19 cellular contexts compared by ENCODE assay signal in genomic region chr11:12685229-12685628, GRCh38. TPM values are rescaled to one million over a fixed set of nuclear protein-coding genes. Genes with fewer than 3 reads are reported as not detected.
DNase-seq lines count a peak whose midpoint lies in the region; FAIRE-seq and TF ChIP-seq lines count a peak whose summit lies in the region.
"Had no signal": no experiment of that assay in that cellular context is flagged by ENCODE, and none has a peak within 500 bp of the region (broad histone marks: within the 10 kb centered on the region; RNA-seq: fewer than 3 reads in every experiment).

No MANE protein-coding gene starts in this region.

- no peak overlapping the region for H4K5ac ChIP-seq in H9 (ENCODE audit: insufficient read length, low read depth, low read length)

- DNase-seq in H9, result no peak
- no peak for DNase-seq in astrocyte (ENCODE audit: low read depth)
- DNase-seq in head of caudate nucleus, result no peak
- DNase-seq in foreskin fibroblast, result no peak
- DNase-seq in neural progenitor cell (ENCODE audit: low spot score), result no peak
- DNase-seq: activated naive CD8-positive, alpha-beta T cell treated with anti-CD3 and anti-CD28 coated beads, Interleukin-2, amount 10 ng/mL, durations not matched to agents 7 days and 5 days; CD8-positive, alpha-beta memory T cell; DMS79 treated with DMSO at 0.1 percent for 48 hours; left ventricle myocardium inferior; NCI-H187 treated with DMSO at 0.1 percent for 48 hours; NCI-H446 treated with DMSO at 0.1 percent for 48 hours; ovary; right lobe of liver; stimulated activated CD4-positive, alpha-beta T cell treated with anti-CD3 and anti-CD28 coated beads, Interleukin-4, amount 100 ng/mL, for 1 hour had no signal

- H2BK120ac ChIP-seq in H9 (ENCODE audit: low read depth, low read length, poor library complexity, severe bottlenecking), result no peak overlapping the region

- H3K27me3 ChIP-seq in H9 (ENCODE audit: insufficient read depth, low read length), result peaks cover 12% of the 10 kb centered on the region; the same call in 1 of the 2 replicates
- no peaks in the 10 kb centered on the region for H3K27me3 ChIP-seq in astrocyte (ENCODE audit: insufficient read depth, low read length)
- H3K27me3 ChIP-seq in mucosa of rectum (ENCODE audit: control insufficient read depth in 2 of 2, insufficient read depth in 2 of 2, low read length in 2 of 2), result no peaks in the 10 kb centered on the region
- no peaks in the 10 kb centered on the region for H3K27me3 ChIP-seq in subcutaneous abdominal adipose tissue (ENCODE audit: control insufficient read depth in 5 of 5, insufficient read depth in 4 of 5, low read length in 5 of 5)
- H3K27me3 ChIP-seq in neural progenitor cell, result no peaks in the 10 kb centered on the region
- H3K27me3 ChIP-seq: ovary, right lobe of liver had no signal

- TF ChIP-seq CTCF in H9 (conservative IDR thresholded peaks at IDR 0.05) (no peak), astrocyte (IDR thresholded peaks at IDR 0.05; ENCODE audit: insufficient read depth, low read depth, low read length) (no peak), foreskin fibroblast (IDR thresholded peaks at IDR 0.05; ENCODE audit: low read depth, low read length) (no peak), neural progenitor cell (IDR thresholded peaks at IDR 0.05) (no peak)

- H3K27ac Mint-ChIP-seq in H9, result no peak overlapping the region
- H3K27ac Mint-ChIP-seq in astrocyte (ENCODE audit: unreplicated experiment), result no peak overlapping the region
- H3K27ac Mint-ChIP-seq in neural progenitor cell, result no peak overlapping the region
- H3K27ac Mint-ChIP-seq: activated naive CD8-positive, alpha-beta T cell treated with anti-CD3 and anti-CD28 coated beads, Interleukin-2, amount 10 ng/mL, durations not matched to agents 7 days and 5 days; activated T-helper 1 cell treated with anti-CD3 and anti-CD28 coated beads, Interleukin-12 subunit alpha, Interleukin-12 subunit beta, Interleukin-2, Interleukin-4 antibody, amounts not matched to agents 30 ng/mL and 10 ng/mL and 1 ng/mL, durations not matched to agents 14 hours and 24 hours and 36 hours; CD8-positive, alpha-beta memory T cell; dendritic cell treated with granulocyte-macrophage colony-stimulating factor and Interleukin-4, amounts not matched to agents 40 ng/mL and 50 ng/mL, for 4 days had no signal

- peak overlapping the region; percentile 15 for H3K4me2 ChIP-seq in H9 (ENCODE audit: insufficient read depth, insufficient read length, low read length)
- H3K4me2 ChIP-seq in astrocyte (ENCODE audit: low read length), result peak overlapping the region; percentile 15
- H3K4me2 ChIP-seq in neural progenitor cell, result no peak overlapping the region

- H3K27ac ChIP-seq in H9 (ENCODE audit: insufficient read length, low read depth, low read length) (no peak overlapping the region), astrocyte (ENCODE audit: low read depth, low read length) (peak overlapping the region; percentile 74), mucosa of rectum (ENCODE audit: low read depth in 2 of 2, low read length in 2 of 2) (peak overlapping the region; percentile 78 to 84), subcutaneous abdominal adipose tissue (ENCODE audit: low read depth, low read length) (peak overlapping the region; percentile 47), neural progenitor cell (no peak overlapping the region)
- H3K27ac ChIP-seq: HL-60, left ventricle myocardium inferior, ovary, right lobe of liver had no signal

- WGBS in H9 (ENCODE audit: extremely low coverage, insufficient read length, low lambda C conversion rate), result no CpG with 5 or more reads among the region's 3 CpGs

- H3K4me3 Mint-ChIP-seq in H9, result 0 out of 5 replicates have a peak overlapping the region, but pooled peaks of 1 of the 2 experiments have one; percentile 13
- no peak overlapping the region for H3K4me3 Mint-ChIP-seq in astrocyte (ENCODE audit: unreplicated experiment)
- H3K4me3 Mint-ChIP-seq in neural progenitor cell, result no peak overlapping the region
- H3K4me3 Mint-ChIP-seq: activated naive CD8-positive, alpha-beta T cell treated with anti-CD3 and anti-CD28 coated beads, Interleukin-2, amount 10 ng/mL, durations not matched to agents 7 days and 5 days; activated T-helper 1 cell treated with anti-CD3 and anti-CD28 coated beads, Interleukin-12 subunit alpha, Interleukin-12 subunit beta, Interleukin-2, Interleukin-4 antibody, amounts not matched to agents 30 ng/mL and 10 ng/mL and 1 ng/mL, durations not matched to agents 14 hours and 24 hours and 36 hours; CD8-positive, alpha-beta memory T cell; dendritic cell treated with granulocyte-macrophage colony-stimulating factor and Interleukin-4, amounts not matched to agents 40 ng/mL and 50 ng/mL, for 4 days had no signal

- H3K36me3 Mint-ChIP-seq in H9 (ENCODE audit: insufficient read depth in 1 of 3, low read depth in 3 of 3), result peaks cover 4 to 9% (median 4%) of the 10 kb centered on the region in 3 experiments; a peak in 6 of 7 replicates
- peaks cover 7% of the 10 kb centered on the region for H3K36me3 Mint-ChIP-seq in astrocyte (ENCODE audit: low read depth, unreplicated experiment)
- peaks cover 37% of the 10 kb centered on the region for H3K36me3 Mint-ChIP-seq in neural progenitor cell
- H3K36me3 Mint-ChIP-seq: activated naive CD8-positive, alpha-beta T cell treated with anti-CD3 and anti-CD28 coated beads, Interleukin-2, amount 10 ng/mL, durations not matched to agents 7 days and 5 days had no signal

- no peaks in the 10 kb centered on the region for H3K23me2 ChIP-seq in H9 (ENCODE audit: insufficient read length, low read depth, low read length, poor library complexity, severe bottlenecking)

- no peak overlapping the region for H2AK5ac ChIP-seq in H9 (ENCODE audit: insufficient read length, low read length)

- H3K14ac ChIP-seq in H9 (ENCODE audit: insufficient read depth, low read length), result no peak overlapping the region

- H3K9ac ChIP-seq in H9 (ENCODE audit: extremely low read depth, insufficient read length, low read length) (no peak overlapping the region), astrocyte (ENCODE audit: low read length) (peak overlapping the region; percentile 68), mucosa of rectum (ENCODE audit: low read depth in 1 of 2, low read length in 2 of 2) (peak overlapping the region; percentile 40 to 42), subcutaneous abdominal adipose tissue (ENCODE audit: low read length in 5 of 5) (no peak overlapping the region), neural progenitor cell (no peak overlapping the region)

- peaks cover 2% of the 10 kb centered on the region for H3K36me3 ChIP-seq in astrocyte (ENCODE audit: insufficient read depth, low read length)
- no peaks in the 10 kb centered on the region for H3K36me3 ChIP-seq in mucosa of rectum (ENCODE audit: control insufficient read depth in 2 of 2, insufficient read depth in 2 of 2, low read length in 2 of 2)
- H3K36me3 ChIP-seq in subcutaneous abdominal adipose tissue (ENCODE audit: control insufficient read depth in 5 of 5, insufficient read depth in 5 of 5, low read length in 5 of 5), result no peaks in the 10 kb centered on the region
- H3K36me3 ChIP-seq in neural progenitor cell, result no peaks in the 10 kb centered on the region
- H3K36me3 ChIP-seq: left ventricle myocardium inferior, ovary, right lobe of liver had no signal

- H3K4me3 ChIP-seq in astrocyte (ENCODE audit: insufficient read depth, low read depth, low read length) (no peak overlapping the region), mucosa of rectum (ENCODE audit: low read length in 2 of 2) (no peak overlapping the region), subcutaneous abdominal adipose tissue (ENCODE audit: low read depth in 1 of 5, low read length in 5 of 5) (no peak overlapping the region), foreskin fibroblast (ENCODE audit: low read depth in 1 of 2, low read length in 2 of 2) (no peak overlapping the region), neural progenitor cell (no peak overlapping the region)
- H3K4me3 ChIP-seq: left ventricle myocardium inferior, ovary, right lobe of liver had no signal

- H3K9me3 Mint-ChIP-seq in H9 (no peaks in the 10 kb centered on the region; a peak in 1 of 5 replicates), astrocyte (ENCODE audit: unreplicated experiment) (no peaks in the 10 kb centered on the region), neural progenitor cell (no peaks in the 10 kb centered on the region)
- H3K9me3 Mint-ChIP-seq: activated naive CD8-positive, alpha-beta T cell treated with anti-CD3 and anti-CD28 coated beads, Interleukin-2, amount 10 ng/mL, durations not matched to agents 7 days and 5 days; activated T-helper 1 cell treated with anti-CD3 and anti-CD28 coated beads, Interleukin-12 subunit alpha, Interleukin-12 subunit beta, Interleukin-2, Interleukin-4 antibody, amounts not matched to agents 30 ng/mL and 10 ng/mL and 1 ng/mL, durations not matched to agents 14 hours and 24 hours and 36 hours; dendritic cell treated with granulocyte-macrophage colony-stimulating factor and Interleukin-4, amounts not matched to agents 40 ng/mL and 50 ng/mL, for 4 days had no signal

- H2BK15ac ChIP-seq in H9 (ENCODE audit: low read depth, low read length), result no peak overlapping the region

- H2BK12ac ChIP-seq in H9 (ENCODE audit: insufficient read length, low read depth, low read length), result no peak overlapping the region

- H3K79me1 ChIP-seq in H9 (ENCODE audit: insufficient read depth, low read depth, low read length, poor library complexity, severe bottlenecking), result peaks cover 8% of the 10 kb centered on the region

- no peak overlapping the region for H3K23ac ChIP-seq in H9 (ENCODE audit: insufficient read length, low read depth, low read length)

- no peak overlapping the region for H4K8ac ChIP-seq in H9 (replicated peaks; ENCODE audit: insufficient read length, low read depth, low read length)

- no peak overlapping the region for H3K56ac ChIP-seq in H9 (ENCODE audit: insufficient read length, low read depth, low read length)

- H3K4me1 ChIP-seq in H9 (ENCODE audit: insufficient read depth, low read length) (peaks cover 55% of the 10 kb centered on the region), astrocyte (ENCODE audit: insufficient read depth, low read length) (peaks cover 63% of the 10 kb centered on the region), mucosa of rectum (ENCODE audit: control insufficient read depth in 2 of 2, insufficient read depth in 2 of 2, low read length in 2 of 2) (peaks cover 18 to 39% of the 10 kb centered on the region in 2 donors), subcutaneous abdominal adipose tissue (ENCODE audit: control insufficient read depth in 5 of 5, insufficient read depth in 5 of 5, low read length in 5 of 5) (peaks cover 9 to 56% (median 43%) of the 10 kb centered on the region in 5 donors), neural progenitor cell (peaks cover 77% of the 10 kb centered on the region)

- H2BK5ac ChIP-seq in H9 (ENCODE audit: insufficient read length, low read length), result no peak overlapping the region

- intact Hi-C loops in head of caudate nucleus (cut with DNase I), result loop anchor here (10.0 kb wide), 1 partner anchor 130 kb away; no protein-coding TSS in a partner anchor

- H4K91ac ChIP-seq in H9 (ENCODE audit: insufficient read length, low read depth, low read length), result no peak overlapping the region

- H2BK20ac ChIP-seq in H9 (ENCODE audit: low read depth, low read length, poor library complexity, severe bottlenecking), result no peak overlapping the region

- no peak overlapping the region for H3T11ph ChIP-seq in H9 (ENCODE audit: low read length)

- H2AFZ ChIP-seq in H9 (ENCODE audit: low read length) (no peak overlapping the region), astrocyte (ENCODE audit: low read depth, low read length) (no peak overlapping the region), neural progenitor cell (replicated peaks) (no peak overlapping the region)

- H3K79me2 ChIP-seq in H9 (ENCODE audit: insufficient read depth, low read length) (peaks cover 37% of the 10 kb centered on the region), astrocyte (ENCODE audit: insufficient read depth, low read length) (peaks cover 99% of the 10 kb centered on the region), neural progenitor cell (ENCODE audit: low read depth) (peaks cover 98% of the 10 kb centered on the region)

- peaks cover 70% of the 10 kb centered on the region for H3K27me3 Mint-ChIP-seq in H9 (ENCODE audit: low read depth)
- no peaks in the 10 kb centered on the region for H3K27me3 Mint-ChIP-seq in astrocyte (ENCODE audit: low read depth, unreplicated experiment)
- H3K27me3 Mint-ChIP-seq in neural progenitor cell (ENCODE audit: insufficient read depth, low read depth), result peaks cover 3% of the 10 kb centered on the region

- H3K18ac ChIP-seq in H9 (ENCODE audit: insufficient read length, low read depth, low read length), result no peak overlapping the region

- no peaks in the 10 kb centered on the region for H3K9me3 ChIP-seq in H9 (ENCODE audit: control insufficient read depth, low read depth, low read length)
- H3K9me3 ChIP-seq in astrocyte (ENCODE audit: insufficient read depth, low read depth, low read length), result no peaks in the 10 kb centered on the region
- no peaks in the 10 kb centered on the region for H3K9me3 ChIP-seq in mucosa of rectum (ENCODE audit: control insufficient read depth in 2 of 2, low read length in 2 of 2)
- no peaks in the 10 kb centered on the region for H3K9me3 ChIP-seq in subcutaneous abdominal adipose tissue (ENCODE audit: control insufficient read depth in 5 of 5, low read length in 5 of 5)
- H3K9me3 ChIP-seq in neural progenitor cell (ENCODE audit: low read depth), result no peaks in the 10 kb centered on the region
- H3K9me3 ChIP-seq: left ventricle myocardium inferior, ovary, right lobe of liver had no signal

- no peaks in the 10 kb centered on the region for H4K20me1 ChIP-seq in H9 (ENCODE audit: control insufficient read depth, insufficient read depth, insufficient read length)
- peaks cover 77% of the 10 kb centered on the region for H4K20me1 ChIP-seq in astrocyte (ENCODE audit: insufficient read depth, low read length)
- H4K20me1 ChIP-seq in neural progenitor cell (ENCODE audit: low read depth), result peaks cover 99% of the 10 kb centered on the region

- no peak for FAIRE-seq in astrocyte (lab: Jason Lieb, UNC)

- peaks cover 20% of the 10 kb centered on the region for H3F3A ChIP-seq in neural progenitor cell (ENCODE audit: low read depth)

- H3K4me1 Mint-ChIP-seq in H9 (peaks cover 89 to 96% of the 10 kb centered on the region in 2 experiments), astrocyte (ENCODE audit: low read depth, unreplicated experiment) (peaks cover 86% of the 10 kb centered on the region), neural progenitor cell (peaks cover 78% of the 10 kb centered on the region)

- H3K4ac ChIP-seq in H9 (ENCODE audit: low read depth, low read length), result no peak overlapping the region

RNA-seq across cellular contexts. Expression of gene TEAD1, which starts 11.0 kb away (rescaled TPM):
- total RNA-seq in H9 (2021) (75.1 and 76.8 TPM in 2 replicates), astrocyte (141 and 149 TPM in 2 replicates), neural progenitor cell (ENCODE audit: low replicate concordance) (93.8 and 98.3 TPM in 2 replicates)
- total RNA-seq: activated naive CD8-positive, alpha-beta T cell treated with anti-CD3 and anti-CD28 coated beads, Interleukin-2, amount 10 ng/mL, durations not matched to agents 7 days and 5 days had no signal

Comparison
In these comparisons a context has a peak if more than half of its experiments do, and no peak if none do; other contexts are left out.
1. H3K27ac ChIP-seq: peak in astrocyte (single experiment), mucosa of rectum (2 of 2) and subcutaneous abdominal adipose tissue (single experiment); none in H9 (single experiment) and neural progenitor cell (single experiment).
2. H3K9ac ChIP-seq: peak in astrocyte (single experiment) and mucosa of rectum (2 of 2); none in H9 (single experiment), subcutaneous abdominal adipose tissue (0 of 5) and neural progenitor cell (single experiment).